ENCODE assay signal across 15 cellular contexts in genomic region chr5:67695369-67695768, GRCh38.
DNase-seq lines count a peak whose midpoint lies in the region; ATAC-seq and TF ChIP-seq lines count a peak whose summit lies in the region.
"Had no signal": no experiment of that assay in that cellular context is flagged by ENCODE, and none has a peak within 500 bp of the region (broad histone marks: within the 10 kb centered on the region; RNA-seq: fewer than 3 reads in every experiment).

No MANE protein-coding gene starts in this region.

- WGBS in heart right ventricle, 2 donors: 82 to 84% methylated on average over 1 of the region's 1 CpG
- WGBS in sigmoid colon, 2 donors: 87 to 98% methylated on average over 1 of the region's 1 CpG

- peak overlapping the region in 6 of 10 donors; percentile 59 to 83 (median 74) for H3K27ac ChIP-seq in heart right ventricle
- peak overlapping the region; percentile 72 to 89 for H3K27ac ChIP-seq in coronary artery
- H3K27ac ChIP-seq in sigmoid colon: peak overlapping the region; percentile 83 to 89 (median 86)
- H3K27ac ChIP-seq in upper lobe of right lung: peak overlapping the region; percentile 61
- H3K27ac ChIP-seq: KMS-11 had no signal

- no peaks in the 10 kb centered on the region for H3K36me3 ChIP-seq in heart right ventricle
- H3K36me3 ChIP-seq in sigmoid colon: no peaks in the 10 kb centered on the region
- H3K36me3 ChIP-seq in upper lobe of right lung: no peaks in the 10 kb centered on the region

- DNase-seq in heart right ventricle (no peak), cardiac septum (ENCODE audit: low spot score) (no peak), coronary artery (ENCODE audit: low spot score) (no peak), sigmoid colon (no peak), upper lobe of right lung (no peak)
- no peak for DNase-seq in stimulated activated CD4-positive, alpha-beta T cell treated with anti-CD3 and anti-CD28 coated beads, Interleukin-4, amount 100 ng/mL, for 4 hours
- DNase-seq: DMS153, EL, H7, NCI-H1092, NCI-H1694 had no signal

- ATAC-seq in heart right ventricle: no peak
- ATAC-seq in upper lobe of right lung: no peak
- ATAC-seq in GM21825 (IDR thresholded peaks at IDR 0.05; ENCODE audit: unreplicated experiment): no peak
- ATAC-seq in GM19452 (IDR thresholded peaks at IDR 0.05; ENCODE audit: unreplicated experiment): no peak
- ATAC-seq: HepG2 had no signal

- TF ChIP-seq EP300 in sigmoid colon (IDR thresholded peaks at IDR 0.05): no peak

- H3K4me3 ChIP-seq in heart right ventricle (no peak overlapping the region), coronary artery (no peak overlapping the region), sigmoid colon (no peak overlapping the region), upper lobe of right lung (no peak overlapping the region)

- no peaks in the 10 kb centered on the region for H3K27me3 ChIP-seq in heart right ventricle
- H3K27me3 ChIP-seq in sigmoid colon: no peaks in the 10 kb centered on the region
- H3K27me3 ChIP-seq in upper lobe of right lung: no peaks in the 10 kb centered on the region

- H3K4me1 ChIP-seq in heart right ventricle (peaks cover 3 to 20% (median 11%) of the 10 kb centered on the region in 9 donors), sigmoid colon (peaks cover 0 to 37% (median 29%) of the 10 kb centered on the region in 4 donors), upper lobe of right lung (peaks cover 16% of the 10 kb centered on the region)

- TF ChIP-seq CTCF in heart right ventricle (IDR thresholded peaks at IDR 0.05) (no peak), coronary artery (IDR thresholded peaks at IDR 0.05) (no peak), sigmoid colon (IDR thresholded peaks at IDR 0.05) (no peak), upper lobe of right lung (IDR thresholded peaks at IDR 0.05) (no peak)

- H3K9me3 ChIP-seq in heart right ventricle (no peaks in the 10 kb centered on the region), sigmoid colon (no peaks in the 10 kb centered on the region), upper lobe of right lung (no peaks in the 10 kb centered on the region)

- intact Hi-C loops in heart right ventricle (cut with DNase I) (loop anchor here in 3 of 10 donors (2.0 to 10.0 kb wide), 3 partner anchors 109 to 201 kb away; no protein-coding TSS in a partner anchor), cardiac septum (cut with DNase I) (no loop called here), sigmoid colon (cut with DNase I) (loop anchor here (2.0 kb wide), 3 partner anchors 329 to 475 kb away; no protein-coding TSS in a partner anchor), upper lobe of right lung (cut with DNase I) (no loop called here)

- no peak for TF ChIP-seq POLR2A in sigmoid colon (IDR thresholded peaks at IDR 0.05)
